In genomic region chr1:52368383-52369172, GRCh38 we compare ENCODE assay signal across 8 cellular contexts. TPM values are rescaled to one million over a fixed set of nuclear protein-coding genes. Genes with fewer than 3 reads are reported as not detected.
DNase-seq lines count a peak whose midpoint lies in the region; ATAC-seq lines count a peak whose summit lies in the region.

No MANE protein-coding gene starts in this region.

- in situ Hi-C loops in T47D (cut with HindIII; ENCODE audit: low pct_unique_long_range_greater_than_20kb, low sequenced_read_pairs): no loop called here

- DNase-seq in ELF-1 (ENCODE audit: low read depth, low spot score) (peak; percentile 77), NCI-H1105 treated with DMSO at 0.1 percent for 48 hours (lab: John Stamatoyannopoulos, UW) (peak; percentile 78), T1000 (lab: John Stamatoyannopoulos, UW) (peak; percentile 6), T47D (ENCODE audit: low read depth in 1 of 2, low spot score in 1 of 2) (peak; percentile 41 to 66), inferior parietal cortex (ENCODE audit: extremely low spot score) (peak; percentile 31), occipital lobe (lab: John Stamatoyannopoulos, UW) (no peak)
- peak; percentile 21 to 52 (median 28) for DNase-seq in stimulated activated CD4-positive, alpha-beta T cell treated with anti-CD3 and anti-CD28 coated beads, Interleukin-12 subunit alpha, Interleukin-12 subunit beta, amount 100 ng/mL, for 48 hours (ENCODE audit: low read depth in 2 of 3, low spot score in 1 of 3)

- no peak for ATAC-seq in HG02970 (IDR thresholded peaks at IDR 0.05; ENCODE audit: low FRiP score, unreplicated experiment)

RNA-seq across cellular contexts. Expression of gene CC2D1B, which starts 2.6 kb away (rescaled TPM):
- total RNA-seq in occipital lobe: 10.1 TPM

RNA-seq across cellular contexts. Expression of gene ORC1, which starts 35.6 kb away (rescaled TPM):
- total RNA-seq in occipital lobe: 0.94 TPM

RNA-seq across cellular contexts. Expression of gene PRPF38A, which starts 35.8 kb away (rescaled TPM):
- total RNA-seq in occipital lobe: 19.5 TPM
